Comparison of ENCODE assay signal across 6 cellular contexts in the genomic region with DNA sequence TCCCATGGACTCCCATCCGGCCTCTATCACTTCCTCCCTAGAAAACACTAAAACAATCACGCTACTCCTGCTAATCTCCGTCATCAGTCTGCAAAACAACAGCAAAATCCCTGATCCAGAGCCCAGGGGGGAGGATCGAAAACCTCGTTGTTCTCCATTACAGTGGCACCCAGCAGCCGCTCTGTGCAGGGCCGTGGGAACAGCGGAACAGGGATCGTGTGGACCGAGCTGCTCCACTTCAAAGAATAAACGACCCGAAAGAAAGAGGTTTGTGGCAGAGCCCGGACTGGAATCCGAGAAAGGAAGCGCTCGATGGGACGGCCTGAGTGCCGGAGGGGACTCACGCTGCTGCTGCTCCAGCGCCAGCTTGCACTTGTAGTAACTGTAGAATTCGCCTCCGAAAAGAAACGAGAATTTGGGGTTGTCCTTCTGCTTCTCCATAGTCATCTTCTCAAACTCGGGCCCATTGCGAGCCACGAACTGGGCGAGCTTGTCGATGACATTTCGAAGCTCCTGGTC. TPM values are rescaled to one million over a fixed set of nuclear protein-coding genes. Genes with fewer than 3 reads are reported as not detected.
A peak's percentile ranks its signal among the peaks of the same experiment; 100 is the strongest.
DNase-seq lines count a peak whose midpoint lies in the region; TF ChIP-seq lines count a peak whose summit lies in the region.

No MANE protein-coding gene starts in this region.

- H3K36me3 ChIP-seq in DOHH2 (ENCODE audit: control insufficient read depth, low read length), result peaks cover 66% of the 10 kb centered on the region
- peaks cover 39% of the 10 kb centered on the region for H3K36me3 ChIP-seq in HUES64 (ENCODE audit: insufficient read depth, low read length)
- peaks cover 0 to 32% (median 0%) of the 10 kb centered on the region in 4 donors for H3K36me3 ChIP-seq in sigmoid colon

- H3K9me2 ChIP-seq in DOHH2 (replicated peaks; ENCODE audit: control insufficient read depth, low read length), result no peaks in the 10 kb centered on the region

- TF ChIP-seq EP300 in sigmoid colon (IDR thresholded peaks at IDR 0.05), result no peak

- no peak for TF ChIP-seq CTCF in DOHH2 (IDR thresholded peaks at IDR 0.05; ENCODE audit: low read depth, low read length, poor library complexity, severe bottlenecking)
- no peak for TF ChIP-seq CTCF in sigmoid colon (IDR thresholded peaks at IDR 0.05)

- peaks cover 27% of the 10 kb centered on the region for H4K20me1 ChIP-seq in DOHH2 (ENCODE audit: control insufficient read depth, insufficient read depth, low read depth, low read length)

- H3K4me3 ChIP-seq in DOHH2 (ENCODE audit: low read length) (peak overlapping the region; percentile 100), HUES64 (ENCODE audit: low read length) (peak overlapping the region; percentile 95), sigmoid colon (peak overlapping the region; percentile 75 to 86 (median 78))

- 4% methylated on average over 29 of the region's 29 CpGs for WGBS in HUES64
- 1% methylated on average over 29 of the region's 29 CpGs for WGBS in sigmoid colon, 2 donors

- peak overlapping the region; percentile 99 for H3K9ac ChIP-seq in HUES64 (ENCODE audit: low read depth, low read length)

- peak overlapping the region; percentile 77 for H3K27ac ChIP-seq in DOHH2 (ENCODE audit: low read depth, low read length)
- peak overlapping the region; percentile 95 for H3K27ac ChIP-seq in HUES64 (ENCODE audit: low read depth, low read length)
- peak overlapping the region; percentile 86 to 93 (median 88) for H3K27ac ChIP-seq in sigmoid colon
- no peak overlapping the region for H3K27ac ChIP-seq in caudate nucleus (ENCODE audit: low read depth, low read length)

- no peaks in the 10 kb centered on the region for H3K27me3 ChIP-seq in DOHH2 (ENCODE audit: control insufficient read depth, low read length)
- H3K27me3 ChIP-seq in HUES64 (ENCODE audit: insufficient read depth, low read length), result no peaks in the 10 kb centered on the region
- no peaks in the 10 kb centered on the region for H3K27me3 ChIP-seq in sigmoid colon

- TF ChIP-seq POLR2A in sigmoid colon (IDR thresholded peaks at IDR 0.05), result no peak

- intact Hi-C loops in sigmoid colon (cut with DNase I), result loop anchor here (2.0 kb wide), 2 partner anchors 29 to 87 kb away; a partner anchor contains a TSS

- peaks cover 90% of the 10 kb centered on the region for H3K79me2 ChIP-seq in DOHH2 (ENCODE audit: control insufficient read depth, low read length)

- H3K4me2 ChIP-seq in DOHH2 (ENCODE audit: low read length), result peak overlapping the region; percentile 97

- DNase-seq in dermis microvascular lymphatic vessel endothelial cell (ENCODE audit: low read depth in 2 of 2) (peak; percentile 29 to 68), sigmoid colon (no peak), caudate nucleus (lab: John Stamatoyannopoulos, UW) (no peak), COLO829 (ENCODE audit: low spot score) (no peak)

- peaks cover 23% of the 10 kb centered on the region for H3F3A ChIP-seq in DOHH2 (ENCODE audit: control insufficient read depth, insufficient read depth)

- H3K9me3 ChIP-seq in DOHH2 (ENCODE audit: control insufficient read depth, insufficient read depth, low read length) (no peaks in the 10 kb centered on the region), HUES64 (ENCODE audit: insufficient read depth, low read depth, low read length) (no peaks in the 10 kb centered on the region), sigmoid colon (no peaks in the 10 kb centered on the region)

- H3K4me1 ChIP-seq in DOHH2 (ENCODE audit: control insufficient read depth, low read length) (peaks cover 52% of the 10 kb centered on the region), HUES64 (ENCODE audit: insufficient read depth, low read length) (0 out of 2 replicates have a peak, but pooled peaks cover 10% of the 10 kb centered on the region), sigmoid colon (peaks cover 0 to 65% (median 49%) of the 10 kb centered on the region in 4 donors)

RNA-seq across cellular contexts. Expression of a gene that starts 0.7 kb away (rescaled TPM):
- 49.3 TPM for polyA plus RNA-seq in HUES64 (2013, experiment 1 of 2)
- polyA plus RNA-seq in HUES64 (2013, experiment 2 of 2), result 46.5 TPM
- 2.6 and 8.0 TPM in 2 replicates for total RNA-seq in dermis microvascular lymphatic vessel endothelial cell
- 1 to 10 TPM; 5.6 to 8.6 (median 6.6) TPM for total RNA-seq in sigmoid colon
- 10 to 100 TPM in 2 of 3 donors, 1 to 10 TPM in 1; 9.5 to 32.7 (median 14.4) TPM for polyA plus RNA-seq in sigmoid colon

RNA-seq across cellular contexts. Expression of a gene that starts 30.6 kb away (rescaled TPM):
- polyA plus RNA-seq in HUES64 (2013, experiment 1 of 2), result 18.7 TPM
- 18.1 TPM for polyA plus RNA-seq in HUES64 (2013, experiment 2 of 2)
- 15.7 and 29.5 TPM in 2 replicates for total RNA-seq in dermis microvascular lymphatic vessel endothelial cell
- total RNA-seq in sigmoid colon, result 10 to 100 TPM; 20.3 to 27.4 (median 23.1) TPM
- polyA plus RNA-seq in sigmoid colon, result 10 to 100 TPM in 2 of 3 donors, 1 to 10 TPM in 1; 9.7 to 26.6 (median 10.8) TPM

RNA-seq across cellular contexts. Expression of a gene that starts 45.4 kb away (rescaled TPM):
- 4.6 TPM for polyA plus RNA-seq in HUES64 (2013, experiment 1 of 2)
- polyA plus RNA-seq in HUES64 (2013, experiment 2 of 2), result 4.4 TPM
- total RNA-seq in dermis microvascular lymphatic vessel endothelial cell (1.5 and 1.8 TPM in 2 replicates), sigmoid colon (1 to 10 TPM; 3.8 to 10.0 (median 5.7) TPM)
- polyA plus RNA-seq in sigmoid colon, result 1 to 10 TPM; 1.8 to 3.8 (median 1.8) TPM

RNA-seq across cellular contexts. Expression of a gene that starts 45.6 kb away (rescaled TPM):
- polyA plus RNA-seq in HUES64 (2013, experiment 1 of 2), result 0.15 TPM
- polyA plus RNA-seq in HUES64 (2013, experiment 2 of 2), result not detected
- total RNA-seq in dermis microvascular lymphatic vessel endothelial cell, result not detected in 2 replicates
- total RNA-seq in sigmoid colon, result not detected
- polyA plus RNA-seq in sigmoid colon, result not detected

Comparison
In these comparisons a context has a peak if more than half of its experiments do, and no peak if none do; other contexts are left out.
1. DNase-seq: peak in dermis microvascular lymphatic vessel endothelial cell (2 of 2); none in sigmoid colon (single experiment), caudate nucleus (0 of 61) and COLO829 (single experiment).
2. Peak in every context shown above with its lines, with median percentiles within 50 percentile points of each other: H3K4me3 ChIP-seq.